In genomic region chr7:102715718-102716117, GRCh38 we compare ENCODE assay signal across 8 cellular contexts. TPM values are rescaled to one million over a fixed set of nuclear protein-coding genes. Genes with fewer than 3 reads are reported as not detected.
DNase-seq lines count a peak whose midpoint lies in the region; ATAC-seq and TF ChIP-seq lines count a peak whose summit lies in the region.
"Not testable (repeated sequence)": the region's sequence is repeated elsewhere in the genome, so short reads cannot be mapped to it uniquely, and the experiment has no call there.

No MANE protein-coding gene starts in this region.

- not testable (repeated sequence) for H3K27ac Mint-ChIP-seq in GM23338; activated CD8-positive, alpha-beta T cell treated with anti-CD3 and anti-CD28 coated beads for 36 hours; stimulated activated memory B cell treated with anti-CD40 and anti-IgM and Interleukin-4, amounts not matched to agents 10 μg/mL and 1 μg/mL and 100 μg/mL, for 72 hours

- not testable (repeated sequence) for H3K36me3 ChIP-seq in GM23338 (ENCODE audit: insufficient read depth); KMS-11 (ENCODE audit: insufficient read depth)

- not testable (repeated sequence) for H3K9me3 Mint-ChIP-seq in GM23338; activated CD8-positive, alpha-beta T cell treated with anti-CD3 and anti-CD28 coated beads for 36 hours; stimulated activated memory B cell treated with anti-CD40 and anti-IgM and Interleukin-4, amounts not matched to agents 10 μg/mL and 1 μg/mL and 100 μg/mL, for 72 hours

- ATAC-seq in GM19372 (IDR thresholded peaks at IDR 0.05; ENCODE audit: low read depth, unreplicated experiment) (peak; percentile 48), GM23338 (peak; percentile 92), HG03095 (IDR thresholded peaks at IDR 0.05; ENCODE audit: unreplicated experiment) (peak; percentile 45)
- ATAC-seq in activated CD8-positive, alpha-beta T cell treated with anti-CD3 and anti-CD28 coated beads for 36 hours, result peak; percentile 26
- peak; percentile 79 for ATAC-seq in stimulated activated memory B cell treated with anti-CD40 and anti-IgM and Interleukin-4, amounts not matched to agents 10 μg/mL and 1 μg/mL and 100 μg/mL, for 72 hours

- not testable (repeated sequence) for H3K4me1 ChIP-seq in GM23338 (ENCODE audit: insufficient read depth)
- peaks cover 56% of the 10 kb centered on the region for H3K4me1 ChIP-seq in KMS-11 (ENCODE audit: low read depth, poor library complexity, severe bottlenecking)

- intact Hi-C loops in activated CD8-positive, alpha-beta T cell treated with anti-CD3 and anti-CD28 coated beads for 36 hours (cut with micrococcal nuclease), result not testable (repeated sequence)

- POLR2A ChIA-PET in activated CD8-positive, alpha-beta T cell treated with anti-CD3 and anti-CD28 coated beads for 36 hours (lab: Charles Lee), result not testable (repeated sequence)

- H3K36me3 Mint-ChIP-seq in GM23338 (ENCODE audit: low read depth); activated CD8-positive, alpha-beta T cell treated with anti-CD3 and anti-CD28 coated beads for 36 hours (ENCODE audit: low read depth); stimulated activated memory B cell treated with anti-CD40 and anti-IgM and Interleukin-4, amounts not matched to agents 10 μg/mL and 1 μg/mL and 100 μg/mL, for 72 hours: not testable (repeated sequence)

- not testable (repeated sequence) for H3K27me3 Mint-ChIP-seq in GM23338 (ENCODE audit: insufficient read depth, low read depth, poor library complexity); activated CD8-positive, alpha-beta T cell treated with anti-CD3 and anti-CD28 coated beads for 36 hours; stimulated activated memory B cell treated with anti-CD40 and anti-IgM and Interleukin-4, amounts not matched to agents 10 μg/mL and 1 μg/mL and 100 μg/mL, for 72 hours

- DNase-seq in GM23338 (ENCODE audit: low spot score), result peak; percentile 1
- DNase-seq in activated CD8-positive, alpha-beta T cell treated with anti-CD3 and anti-CD28 coated beads for 36 hours; epithelial cell of prostate (ENCODE audit: low read depth, low spot score): not testable (repeated sequence)

- H3K27me3 ChIP-seq in GM23338 (ENCODE audit: insufficient read depth); KMS-11 (ENCODE audit: insufficient read depth, low read depth): not testable (repeated sequence)

- CTCF ChIA-PET in activated CD8-positive, alpha-beta T cell treated with anti-CD3 and anti-CD28 coated beads for 36 hours (lab: Charles Lee), result not testable (repeated sequence)

- not testable (repeated sequence) for H2AFZ ChIP-seq in GM23338; KMS-11 (ENCODE audit: low read depth)

- H3K9me2 ChIP-seq in GM23338 (ENCODE audit: insufficient read depth), result not testable (repeated sequence)

- not testable (repeated sequence) for H4K20me1 ChIP-seq in GM23338 (replicated peaks; ENCODE audit: insufficient read depth); KMS-11 (ENCODE audit: insufficient read depth)

- not testable (repeated sequence) for H3K4me2 ChIP-seq in GM23338, KMS-11

- H3K9ac ChIP-seq in KMS-11, result not testable (repeated sequence)

- not testable (repeated sequence) for H3K4me3 ChIP-seq in GM23338; KMS-11 (IDR thresholded peaks at IDR 0.05; ENCODE audit: insufficient read depth, low read depth, low read length)

- H3K79me2 ChIP-seq in GM23338 (replicated peaks; ENCODE audit: insufficient read depth); KMS-11 (ENCODE audit: insufficient read depth, low read depth): not testable (repeated sequence)

- 0 out of 3 replicates have a peak, but pooled peaks have one; percentile 15 for TF ChIP-seq CTCF in GM12872 (IDR thresholded peaks at IDR 0.05; ENCODE audit: insufficient read depth, low read depth, low read length)
- TF ChIP-seq CTCF in GM23338 (conservative IDR thresholded peaks at IDR 0.05; ENCODE audit: low read depth in 2 of 2); KMS-11 (conservative IDR thresholded peaks at IDR 0.05; ENCODE audit: low read depth, low read length); activated CD8-positive, alpha-beta T cell treated with anti-CD3 and anti-CD28 coated beads for 36 hours (IDR thresholded peaks at IDR 0.05): not testable (repeated sequence)

- H3K4me1 Mint-ChIP-seq in GM23338, result not testable (repeated sequence)
- peaks cover 20% of the 10 kb centered on the region for H3K4me1 Mint-ChIP-seq in activated CD8-positive, alpha-beta T cell treated with anti-CD3 and anti-CD28 coated beads for 36 hours (ENCODE audit: low read depth)
- H3K4me1 Mint-ChIP-seq in stimulated activated memory B cell treated with anti-CD40 and anti-IgM and Interleukin-4, amounts not matched to agents 10 μg/mL and 1 μg/mL and 100 μg/mL, for 72 hours, result peaks cover 16% of the 10 kb centered on the region

- H3F3A ChIP-seq in GM23338 (replicated peaks; ENCODE audit: low read depth), result not testable (repeated sequence)

- H3K27ac ChIP-seq in GM23338 (ENCODE audit: low read depth), result not testable (repeated sequence)
- peak overlapping the region; percentile 1; the same call in 1 of the 2 replicates for H3K27ac ChIP-seq in KMS-11
- peak overlapping the region; percentile 47 for H3K27ac ChIP-seq in epithelial cell of prostate

- not testable (repeated sequence) for H3K4me3 Mint-ChIP-seq in GM23338; activated CD8-positive, alpha-beta T cell treated with anti-CD3 and anti-CD28 coated beads for 36 hours; stimulated activated memory B cell treated with anti-CD40 and anti-IgM and Interleukin-4, amounts not matched to agents 10 μg/mL and 1 μg/mL and 100 μg/mL, for 72 hours

RNA-seq across cellular contexts. Expression of gene FAM185A, which starts 33.1 kb away (rescaled TPM):
- 10.6 and 11.7 TPM in 2 replicates for total RNA-seq in GM23338 (2014; rRNA removed; shearing (Covaris generic))
- 3.3 and 5.7 TPM in 2 replicates for polyA plus RNA-seq in GM23338 (2016; fragmentation: Nextera tagmentation; extraction: Ambion mirVana)
- total RNA-seq in activated CD8-positive, alpha-beta T cell treated with anti-CD3 and anti-CD28 coated beads for 36 hours, result 1 to 10 TPM; 7.9 to 10.0 TPM

RNA-seq across cellular contexts. Expression of gene POLR2J2, which starts 44.3 kb away (rescaled TPM):
- 0.50 and 3.8 TPM in 2 replicates for total RNA-seq in GM23338 (2014; rRNA removed; shearing (Covaris generic))
- polyA plus RNA-seq in GM23338 (2016; fragmentation: Nextera tagmentation; extraction: Ambion mirVana), result 1.5 and 3.2 TPM in 2 replicates
- 10 to 100 TPM; 13.2 to 13.8 TPM for total RNA-seq in activated CD8-positive, alpha-beta T cell treated with anti-CD3 and anti-CD28 coated beads for 36 hours

Comparison
In these comparisons a context has a peak if more than half of its experiments do, and no peak if none do; other contexts are left out.
1. ATAC-seq: peak in every context shown above with its lines; median percentile 92 in GM23338; 79 in stimulated activated memory B cell treated with anti-CD40 and anti-IgM and Interleukin-4, amounts not matched to agents 10 μg/mL and 1 μg/mL and 100 μg/mL, for 72 hours; 48 in GM19372; 45 in HG03095; 26 in activated CD8-positive, alpha-beta T cell treated with anti-CD3 and anti-CD28 coated beads for 36 hours.